8 cellular contexts compared by ENCODE assay signal in genomic region chr15:40104296-40104864, GRCh38. TPM values are rescaled to one million over a fixed set of nuclear protein-coding genes. Genes with fewer than 3 reads are reported as not detected.
A peak's percentile ranks its signal among the peaks of the same experiment; 100 is the strongest.
DNase-seq lines count a peak whose midpoint lies in the region; ATAC-seq, FAIRE-seq and TF ChIP-seq lines count a peak whose summit lies in the region.

No MANE protein-coding gene starts in this region.

- no peak for TF ChIP-seq CTCF in bronchial epithelial cell (IDR thresholded peaks at IDR 0.05; ENCODE audit: insufficient read depth, low read length, severe bottlenecking)

- H2AFZ ChIP-seq in trophoblast cell (ENCODE audit: insufficient read depth, low read length, poor library complexity), result no peak overlapping the region

- H3K9me3 Mint-ChIP-seq in CD4-positive, CD25-positive, alpha-beta regulatory T cell, result no peaks in the 10 kb centered on the region
- H3K9me3 Mint-ChIP-seq in IgD-negative memory B cell, result no peaks in the 10 kb centered on the region

- peaks cover 5% of the 10 kb centered on the region for H3K27me3 Mint-ChIP-seq in CD4-positive, CD25-positive, alpha-beta regulatory T cell
- H3K27me3 Mint-ChIP-seq in IgD-negative memory B cell, result no peaks in the 10 kb centered on the region

- peak overlapping the region; percentile 82 for H2BK5ac ChIP-seq in trophoblast cell (ENCODE audit: low read depth, low read length, poor library complexity)

- no peaks in the 10 kb centered on the region for H3K36me3 Mint-ChIP-seq in CD4-positive, CD25-positive, alpha-beta regulatory T cell
- peaks cover 13% of the 10 kb centered on the region for H3K36me3 Mint-ChIP-seq in IgD-negative memory B cell

- peak; percentile 43 for FAIRE-seq in bronchial epithelial cell (lab: Jason Lieb, UNC)

- peaks cover 66% of the 10 kb centered on the region for H3K4me1 ChIP-seq in CD4-positive, CD25-positive, alpha-beta regulatory T cell (ENCODE audit: control insufficient read depth, insufficient read depth, low read length, poor library complexity, severe bottlenecking)
- H3K4me1 ChIP-seq in trophoblast cell (ENCODE audit: control insufficient read depth in 1 of 2, insufficient read depth in 2 of 2, low read length in 2 of 2), result peaks cover 66 to 73% of the 10 kb centered on the region in 2 experiments

- no peak overlapping the region for H4K12ac ChIP-seq in trophoblast cell (ENCODE audit: low read depth, low read length)

- H4K8ac ChIP-seq in trophoblast cell (ENCODE audit: low read depth, low read length), result peak overlapping the region; percentile 0

- peaks cover 23% of the 10 kb centered on the region for H3K79me2 ChIP-seq in trophoblast cell (ENCODE audit: control insufficient read depth, insufficient read depth, low read length, poor library complexity)

- peak overlapping the region; percentile 21 for H3K18ac ChIP-seq in trophoblast cell (ENCODE audit: low read length)

- H3K27ac Mint-ChIP-seq in CD4-positive, CD25-positive, alpha-beta regulatory T cell, result peak overlapping the region; percentile 67 to 89 (median 75)
- H3K27ac Mint-ChIP-seq in IgD-negative memory B cell, result peak overlapping the region; percentile 86 to 99 (median 97)

- peaks cover 63% of the 10 kb centered on the region for H3K79me1 ChIP-seq in trophoblast cell (ENCODE audit: low read length)

- peak overlapping the region; percentile 9 for H3K4ac ChIP-seq in trophoblast cell (ENCODE audit: low read depth, low read length)

- H3K23ac ChIP-seq in trophoblast cell (ENCODE audit: low read length), result no peak overlapping the region

- peak overlapping the region; percentile 34 to 90 (median 86) for H3K4me3 Mint-ChIP-seq in CD4-positive, CD25-positive, alpha-beta regulatory T cell
- peak overlapping the region; percentile 82 to 98 (median 94) for H3K4me3 Mint-ChIP-seq in IgD-negative memory B cell

- no peaks in the 10 kb centered on the region for H3K36me3 ChIP-seq in CD4-positive, CD25-positive, alpha-beta regulatory T cell (ENCODE audit: control insufficient read depth, insufficient read depth, low read length)
- H3K36me3 ChIP-seq in bronchial epithelial cell (ENCODE audit: control insufficient read depth, insufficient read depth, low read length) (no peaks in the 10 kb centered on the region), trophoblast cell (ENCODE audit: control insufficient read depth in 1 of 2, insufficient read depth in 2 of 2, low read length in 2 of 2) (peaks cover 15 to 23% of the 10 kb centered on the region in 2 experiments)

- no peak for DNase-seq in CD4-positive, CD25-positive, alpha-beta regulatory T cell
- peak; percentile 63 for DNase-seq in bronchial epithelial cell (ENCODE audit: low read depth)
- DNase-seq in trophoblast cell, result no peak
- DNase-seq in AG20443 (ENCODE audit: low spot score), result no peak
- DNase-seq in GM19240 (ENCODE audit: insufficient read length, low spot score), result no peak
- no peak for DNase-seq in SW 1271 (lab: John Stamatoyannopoulos, UW)
- no peak for DNase-seq in HT-29 (ENCODE audit: low spot score)

- H3K27me3 ChIP-seq in CD4-positive, CD25-positive, alpha-beta regulatory T cell (ENCODE audit: control insufficient read depth, insufficient read depth, low read length), result no peaks in the 10 kb centered on the region
- H3K27me3 ChIP-seq in bronchial epithelial cell (ENCODE audit: control insufficient read depth, insufficient read depth, low read length) (no peaks in the 10 kb centered on the region), trophoblast cell (ENCODE audit: insufficient read depth, low read length) (no peaks in the 10 kb centered on the region)

- no peak overlapping the region for H3K27ac ChIP-seq in CD4-positive, CD25-positive, alpha-beta regulatory T cell (ENCODE audit: insufficient read depth, low read length, poor library complexity, severe bottlenecking)
- H3K27ac ChIP-seq in trophoblast cell (ENCODE audit: low read depth, low read length), result peak overlapping the region; percentile 80

- no peak overlapping the region for H3K4me3 ChIP-seq in CD4-positive, CD25-positive, alpha-beta regulatory T cell (ENCODE audit: low read depth, low read length)
- H3K4me3 ChIP-seq in bronchial epithelial cell (ENCODE audit: low read depth, low read length) (no peak overlapping the region), trophoblast cell (ENCODE audit: low read depth, low read length) (no peak overlapping the region)

- ATAC-seq in CD4-positive, CD25-positive, alpha-beta regulatory T cell (ENCODE audit: low read depth in 2 of 2), result no peak

- peak overlapping the region; percentile 53 for H4K91ac ChIP-seq in trophoblast cell (ENCODE audit: low read depth, low read length)

- H2AK5ac ChIP-seq in trophoblast cell (ENCODE audit: low read length), result peak overlapping the region; percentile 44

- peaks cover 19 to 81% (median 55%) of the 10 kb centered on the region in 4 donors for H3K4me1 Mint-ChIP-seq in CD4-positive, CD25-positive, alpha-beta regulatory T cell
- peaks cover 45 to 72% (median 67%) of the 10 kb centered on the region in 3 donors for H3K4me1 Mint-ChIP-seq in IgD-negative memory B cell

- H3K14ac ChIP-seq in trophoblast cell (ENCODE audit: low read length), result peak overlapping the region; percentile 21

- no peaks in the 10 kb centered on the region for H3K9me3 ChIP-seq in CD4-positive, CD25-positive, alpha-beta regulatory T cell (ENCODE audit: control insufficient read depth in 2 of 2, low read length in 2 of 2)
- no peaks in the 10 kb centered on the region for H3K9me3 ChIP-seq in trophoblast cell (ENCODE audit: insufficient read depth, low read depth, low read length)

- peak overlapping the region; percentile 46 for H2BK120ac ChIP-seq in trophoblast cell (ENCODE audit: insufficient read depth, low read length, poor library complexity)

- no CpG with 5 or more reads among the region's 8 CpGs for WGBS in trophoblast cell (ENCODE audit: extremely low coverage, insufficient coverage, insufficient read length)

- H3K4me2 ChIP-seq in trophoblast cell (ENCODE audit: low read length), result peak overlapping the region; percentile 37

- H3K9ac ChIP-seq in trophoblast cell (ENCODE audit: low read length), result no peak overlapping the region

- H2BK12ac ChIP-seq in trophoblast cell (ENCODE audit: low read length), result peak overlapping the region; percentile 85

RNA-seq across cellular contexts. Expression of gene BMF, which starts 4.3 kb away (rescaled TPM):
- total RNA-seq in CD4-positive, CD25-positive, alpha-beta regulatory T cell, result 8.2 TPM
- 1 to 10 TPM in 2 of 4 donors, under 1 TPM in 2; 0.86 to 1.5 (median 1.2) TPM for polyA plus RNA-seq in CD4-positive, CD25-positive, alpha-beta regulatory T cell
- polyA plus RNA-seq in IgD-negative memory B cell, result 5.8 TPM
- total RNA-seq in bronchial epithelial cell, result 1.4 and 1.6 TPM in 2 replicates
- polyA plus RNA-seq in trophoblast cell (2013), result 20.8 and 22.5 TPM in 2 replicates
- 11.6 and 15.4 TPM in 2 replicates for total RNA-seq in HT-29 (2014; rRNA removed; shearing (Covaris generic))

RNA-seq across cellular contexts. Expression of gene BUB1B, which starts 56.5 kb away (rescaled TPM):
- total RNA-seq in CD4-positive, CD25-positive, alpha-beta regulatory T cell, result 4.8 TPM
- 1 to 10 TPM in 1 of 4 donors, under 1 TPM in 2, not detected in 1; 0.37 to 2.2 (median 0.86) TPM for polyA plus RNA-seq in CD4-positive, CD25-positive, alpha-beta regulatory T cell
- 0.55 TPM for polyA plus RNA-seq in IgD-negative memory B cell
- 0.79 and 0.90 TPM in 2 replicates for total RNA-seq in bronchial epithelial cell
- polyA plus RNA-seq in trophoblast cell (2013), result 22.5 and 26.1 TPM in 2 replicates
- total RNA-seq in HT-29 (2014; rRNA removed; shearing (Covaris generic)), result 39.8 and 40.1 TPM in 2 replicates
